22 cellular contexts compared by ENCODE assay signal in the genomic region with DNA sequence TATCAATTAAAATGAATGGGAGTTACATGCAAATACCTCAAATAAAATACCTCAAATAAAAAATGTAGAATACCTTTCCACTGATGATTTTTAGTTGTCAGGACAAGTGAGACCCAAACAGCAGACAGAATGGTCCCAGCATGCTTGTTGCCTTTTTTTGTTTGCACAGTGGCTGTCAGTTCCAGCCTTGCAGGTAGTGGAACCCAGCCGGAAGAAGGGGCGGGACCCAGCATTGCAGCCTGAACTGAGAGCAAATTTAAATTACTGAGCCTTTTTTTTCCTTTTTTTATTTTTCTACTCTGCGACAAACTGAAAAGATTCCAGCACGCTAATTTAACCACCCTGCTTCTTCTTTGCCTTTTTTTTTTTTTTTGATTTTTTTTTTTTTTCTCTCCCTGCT.
"Had no signal": no experiment of that assay in that cellular context is flagged by ENCODE, and none has a peak within 500 bp of the region (broad histone marks: within the 10 kb centered on the region; RNA-seq: fewer than 3 reads in every experiment).

No MANE protein-coding gene starts in this region.

- H3K27me3 ChIP-seq: colonic mucosa, ovary, right lobe of liver, stomach, upper lobe of left lung had no signal

- H3K9me3 ChIP-seq: colonic mucosa, mucosa of descending colon, ovary, right lobe of liver, stomach, upper lobe of left lung had no signal

- H3K27ac Mint-ChIP-seq: activated CD4-positive, alpha-beta T cell treated with anti-CD3 and anti-CD28 coated beads, Interleukin-2, amount 10 ng/mL, durations not matched to agents 7 days and 5 days; activated CD8-positive, alpha-beta T cell treated with anti-CD3 and anti-CD28 coated beads, Interleukin-2, amount 10 ng/mL, durations not matched to agents 7 days and 5 days; activated naive CD4-positive, alpha-beta T cell treated with anti-CD3 and anti-CD28 coated beads, Interleukin-2, amount 10 ng/mL, durations not matched to agents 7 days and 5 days; activated naive CD8-positive, alpha-beta T cell treated with anti-CD3 and anti-CD28 coated beads, Interleukin-2, amount 50 U/mL, for 24 hours; naive B cell had no signal

- H3K9me3 Mint-ChIP-seq: activated CD4-positive, alpha-beta T cell treated with anti-CD3 and anti-CD28 coated beads, Interleukin-2, amount 10 ng/mL, durations not matched to agents 7 days and 5 days; activated naive CD4-positive, alpha-beta T cell treated with anti-CD3 and anti-CD28 coated beads, Interleukin-2, amount 10 ng/mL, durations not matched to agents 7 days and 5 days; activated naive CD8-positive, alpha-beta T cell treated with anti-CD3 and anti-CD28 coated beads, Interleukin-2, amount 50 U/mL, for 24 hours; activated T-cell treated with anti-CD3 and anti-CD28 coated beads, Interleukin-2, amount 50 U/mL, for 4 hours had no signal

- H3K4me1 ChIP-seq: colonic mucosa, right lobe of liver, stomach, upper lobe of left lung had no signal

- H3K4me1 Mint-ChIP-seq: activated CD4-positive, alpha-beta T cell treated with anti-CD3 and anti-CD28 coated beads, Interleukin-2, amount 10 ng/mL, durations not matched to agents 7 days and 5 days; activated naive CD4-positive, alpha-beta T cell treated with anti-CD3 and anti-CD28 coated beads, Interleukin-2, amount 10 ng/mL, durations not matched to agents 7 days and 5 days; activated naive CD8-positive, alpha-beta T cell treated with anti-CD3 and anti-CD28 coated beads, Interleukin-2, amount 50 U/mL, for 24 hours; central memory CD8-positive, alpha-beta T cell; naive B cell had no signal

- H3K27me3 Mint-ChIP-seq: activated naive CD4-positive, alpha-beta T cell treated with anti-CD3 and anti-CD28 coated beads, Interleukin-2, amount 10 ng/mL, durations not matched to agents 7 days and 5 days; central memory CD8-positive, alpha-beta T cell had no signal

- H3K4me3 Mint-ChIP-seq: activated CD4-positive, alpha-beta T cell treated with anti-CD3 and anti-CD28 coated beads, Interleukin-2, amount 10 ng/mL, durations not matched to agents 7 days and 5 days; activated CD8-positive, alpha-beta T cell treated with anti-CD3 and anti-CD28 coated beads, Interleukin-2, amount 10 ng/mL, durations not matched to agents 7 days and 5 days; activated naive CD4-positive, alpha-beta T cell treated with anti-CD3 and anti-CD28 coated beads, Interleukin-2, amount 10 ng/mL, durations not matched to agents 7 days and 5 days; activated naive CD8-positive, alpha-beta T cell treated with anti-CD3 and anti-CD28 coated beads, Interleukin-2, amount 50 U/mL, for 24 hours; activated T-cell treated with anti-CD3 and anti-CD28 coated beads, Interleukin-2, amount 50 U/mL, for 4 hours; central memory CD8-positive, alpha-beta T cell; naive B cell had no signal

- H3K27ac ChIP-seq: colonic mucosa, ovary, right lobe of liver, stomach, upper lobe of left lung had no signal

- H3K36me3 ChIP-seq: colonic mucosa, ovary, right lobe of liver, stomach, upper lobe of left lung had no signal

- DNase-seq: activated CD4-positive, alpha-beta T cell treated with anti-CD3 and anti-CD28 coated beads, Interleukin-2, amount 10 ng/mL, durations not matched to agents 7 days and 5 days; activated CD8-positive, alpha-beta T cell treated with anti-CD3 and anti-CD28 coated beads, Interleukin-2, amount 10 ng/mL, durations not matched to agents 7 days and 5 days; activated naive CD4-positive, alpha-beta T cell treated with anti-CD3 and anti-CD28 coated beads, Interleukin-2, amount 10 ng/mL, durations not matched to agents 7 days and 5 days; activated naive CD8-positive, alpha-beta T cell treated with anti-CD3 and anti-CD28 coated beads, Interleukin-2, amount 50 U/mL, for 24 hours; activated T-cell treated with anti-CD3 and anti-CD28 coated beads, Interleukin-2, amount 50 U/mL, for 4 hours; colonic mucosa; erythroblast; foreskin melanocyte; glutamatergic neuron; left ventricle myocardium superior; naive B cell; ovary; right lobe of liver; small intestine; stimulated activated CD4-positive, alpha-beta T cell treated with anti-CD3 and anti-CD28 coated beads, Interleukin-15, amount 100 ng/mL, for 24 hours; stimulated activated CD4-positive, alpha-beta T cell treated with anti-CD3 and anti-CD28 coated beads, Interleukin-2, amount 100 ng/mL, for 48 hours; stomach; T-helper 1 cell; T-helper 9 cell; upper lobe of left lung had no signal

- H3K36me3 Mint-ChIP-seq: activated naive CD4-positive, alpha-beta T cell treated with anti-CD3 and anti-CD28 coated beads, Interleukin-2, amount 10 ng/mL, durations not matched to agents 7 days and 5 days; naive B cell had no signal

- H3K4me3 ChIP-seq: colonic mucosa, mucosa of descending colon, ovary, right lobe of liver, stomach, upper lobe of left lung had no signal
